ENCODE assay signal across 18 cellular contexts in the genomic region with DNA sequence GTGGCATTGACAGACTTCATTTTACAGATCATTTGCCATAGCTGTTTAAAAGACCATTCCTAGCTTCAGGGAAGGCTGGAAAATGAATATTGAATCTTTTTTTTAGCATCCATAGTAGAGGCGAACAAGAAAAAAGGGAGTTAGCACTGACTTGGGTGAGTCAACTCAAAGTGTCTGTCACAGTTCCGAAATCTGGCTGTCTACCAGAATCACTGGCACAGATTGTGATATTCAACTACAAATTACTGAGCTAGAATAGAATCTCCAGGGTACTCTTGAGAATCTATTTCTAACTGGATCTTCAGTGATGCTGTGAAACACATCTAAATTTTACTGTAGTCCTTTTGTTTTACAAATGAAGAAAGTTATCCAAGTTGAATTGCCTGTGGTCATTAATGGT. TPM values are rescaled to one million over a fixed set of nuclear protein-coding genes. Genes with fewer than 3 reads are reported as not detected.
DNase-seq lines count a peak whose midpoint lies in the region; ATAC-seq and TF ChIP-seq lines count a peak whose summit lies in the region.
"Had no signal": no experiment of that assay in that cellular context is flagged by ENCODE, and none has a peak within 500 bp of the region (broad histone marks: within the 10 kb centered on the region; RNA-seq: fewer than 3 reads in every experiment).

No MANE protein-coding gene starts in this region.

- no peaks in the 10 kb centered on the region for H3K27me3 ChIP-seq in right cardiac atrium (ENCODE audit: control insufficient read depth, insufficient read depth)
- H3K27me3 ChIP-seq: esophagus muscularis mucosa had no signal

- H3K9me3 ChIP-seq in right cardiac atrium (ENCODE audit: control insufficient read depth, low read length) = no peaks in the 10 kb centered on the region
- H3K9me3 ChIP-seq: esophagus muscularis mucosa had no signal

- no peak overlapping the region for H3K4me3 ChIP-seq in right cardiac atrium (ENCODE audit: low read length)
- H3K4me3 ChIP-seq: esophagus muscularis mucosa had no signal

- peak overlapping the region; percentile 32 for H3K27ac Mint-ChIP-seq in endothelial cell (ENCODE audit: unreplicated experiment)
- H3K27ac Mint-ChIP-seq: naive B cell; stimulated activated naive CD8-positive, alpha-beta T cell treated with anti-CD3 and anti-CD28 coated beads, Interleukin-15, Interleukin-2, amounts not matched to agents 100 ng/mL and 50 ng/mL, for 24 hours had no signal

- peaks cover 9% of the 10 kb centered on the region for H3K4me1 ChIP-seq in right cardiac atrium (ENCODE audit: control insufficient read depth, insufficient read depth, low read length)

- intact Hi-C loops in Right ventricle myocardium inferior (cut with DNase I) (no loop called here), cardiac septum (cut with DNase I) (no loop called here), right cardiac atrium (cut with DNase I) (no loop called here)

- TF ChIP-seq CTCF in endothelial cell (IDR thresholded peaks at IDR 0.05; ENCODE audit: unreplicated experiment) = no peak

- peaks cover 20% of the 10 kb centered on the region for H3K36me3 Mint-ChIP-seq in endothelial cell (ENCODE audit: low read depth, unreplicated experiment)

- H3K27me3 Mint-ChIP-seq in endothelial cell (ENCODE audit: unreplicated experiment) = peaks cover 2% of the 10 kb centered on the region
- H3K27me3 Mint-ChIP-seq: CD4-positive, CD25-positive, alpha-beta regulatory T cell; naive B cell; stimulated activated naive CD8-positive, alpha-beta T cell treated with anti-CD3 and anti-CD28 coated beads, Interleukin-15, Interleukin-2, amounts not matched to agents 100 ng/mL and 50 ng/mL, for 24 hours had no signal

- no peak overlapping the region for H3K27ac ChIP-seq in right cardiac atrium (ENCODE audit: low read length)

- 27% methylated on average over 2 of the region's 2 CpGs for WGBS in right cardiac atrium

- ATAC-seq in Right ventricle myocardium inferior (peak; percentile 80), right cardiac atrium (peak; percentile 79 to 84), HG02852 (IDR thresholded peaks at IDR 0.05; ENCODE audit: unreplicated experiment) (no peak), GM21576 (IDR thresholded peaks at IDR 0.05; ENCODE audit: unreplicated experiment) (no peak), HG02759 (IDR thresholded peaks at IDR 0.05; ENCODE audit: unreplicated experiment) (no peak)
- ATAC-seq: activated CD4-positive, CD25-positive, alpha-beta regulatory T cell treated with anti-CD3 and anti-CD28 coated beads, Interleukin-2, amount 50 U/mL, for 24 hours had no signal

- H3K4me1 Mint-ChIP-seq in endothelial cell (ENCODE audit: unreplicated experiment) = peaks cover 3% of the 10 kb centered on the region

- no peak overlapping the region for H3K4me3 Mint-ChIP-seq in endothelial cell (ENCODE audit: unreplicated experiment)
- H3K4me3 Mint-ChIP-seq: CD4-positive, CD25-positive, alpha-beta regulatory T cell; naive B cell; stimulated activated naive CD8-positive, alpha-beta T cell treated with anti-CD3 and anti-CD28 coated beads, Interleukin-15, Interleukin-2, amounts not matched to agents 100 ng/mL and 50 ng/mL, for 24 hours had no signal

- DNase-seq in Right ventricle myocardium inferior (ENCODE audit: missing footprints) = no peak
- no peak for DNase-seq in cardiac septum (ENCODE audit: low spot score)
- no peak for DNase-seq in endothelial cell (ENCODE audit: low spot score)
- DNase-seq in right cardiac atrium = peak in 1 of 3 donors; percentile 23
- peak; percentile 89 for DNase-seq in superior temporal gyrus (ENCODE audit: extremely low spot score)
- DNase-seq: CD4-positive, CD25-positive, alpha-beta regulatory T cell; DND-41; Karpas-422; naive B cell; NCI-H146; NCI-H345; T-helper 2 cell had no signal

- no peaks in the 10 kb centered on the region for H3K9me3 Mint-ChIP-seq in endothelial cell (ENCODE audit: unreplicated experiment)
- H3K9me3 Mint-ChIP-seq: naive B cell; stimulated activated naive CD8-positive, alpha-beta T cell treated with anti-CD3 and anti-CD28 coated beads, Interleukin-15, Interleukin-2, amounts not matched to agents 100 ng/mL and 50 ng/mL, for 24 hours had no signal

RNA-seq across cellular contexts. Expression of a gene that starts 31.4 kb away (rescaled TPM):
- 26.1 TPM for total RNA-seq in Right ventricle myocardium inferior
- 26.6 TPM for total RNA-seq in cardiac septum
- 49.6 TPM for total RNA-seq in endothelial cell (ENCODE audit: unreplicated experiment)
- total RNA-seq in right cardiac atrium = 10 to 100 TPM; 26.6 to 34.3 (median 28.2) TPM
- polyA plus RNA-seq in right cardiac atrium = 9.4 TPM

Comparison
In these comparisons a context has a peak if more than half of its experiments do, and no peak if none do; other contexts are left out.
1. ATAC-seq: peak in Right ventricle myocardium inferior (single experiment) and right cardiac atrium (2 of 2); none in HG02852 (single experiment), GM21576 (single experiment) and HG02759 (single experiment).